ENCODE assay signal across 28 cellular contexts in genomic region chr1:832136-832535, GRCh38.
DNase-seq lines count a peak whose midpoint lies in the region; ATAC-seq, FAIRE-seq and TF ChIP-seq lines count a peak whose summit lies in the region.
"Had no signal": no experiment of that assay in that cellular context is flagged by ENCODE, and none has a peak within 500 bp of the region (broad histone marks: within the 10 kb centered on the region; RNA-seq: fewer than 3 reads in every experiment).

No MANE protein-coding gene starts in this region.

- peaks cover 24% of the 10 kb centered on the region for H3K36me3 Mint-ChIP-seq in osteocyte (ENCODE audit: unreplicated experiment)

- peaks cover 11 to 16% of the 10 kb centered on the region in 2 experiments; a peak in 4 of 5 replicates for H3K4me1 ChIP-seq in K562 (replicated peaks in 1 of 2; ENCODE audit: control insufficient read depth in 2 of 2, insufficient read depth in 2 of 2, low read length in 2 of 2)
- H3K4me1 ChIP-seq: SJSA1, testis had no signal

- CTCF ChIA-PET in K562 (lab: Yijun Ruan, JAX; ENCODE audit: low intra/inter-chr PET ratio): no interaction called here

- H3K9ac ChIP-seq in K562 (ENCODE audit: insufficient read depth in 1 of 2, low read depth in 2 of 2, low read length in 2 of 2): no peak overlapping the region

- TF ChIP-seq RAD21 in K562 (CRISPR knock-in tag; conservative IDR thresholded peaks at IDR 0.05 in 1 of 2, IDR thresholded peaks at IDR 0.05 in 1 of 2): no peak

- TF ChIP-seq CTCF in K562 (IDR thresholded peaks at IDR 0.05 in 2 of 3, conservative IDR thresholded peaks at IDR 0.05 in 1 of 3; ENCODE audit: insufficient read depth in 2 of 3, low read depth in 1 of 3, low read length in 3 of 3) (no peak), osteocyte (IDR thresholded peaks at IDR 0.05) (no peak)

- H3K79me2 ChIP-seq in K562 (ENCODE audit: control insufficient read depth, insufficient read depth, low read length): peaks cover 23% of the 10 kb centered on the region

- POLR2A ChIA-PET in K562 (lab: Yijun Ruan, JAX): interaction anchor here (0.6 kb wide), 1 partner anchor 278 kb away, joined by 4 read pairs; no protein-coding TSS in a partner anchor

- no peak overlapping the region for H2AFZ ChIP-seq in K562 (ENCODE audit: low read depth, low read length)

- no peak for ATAC-seq in K562
- ATAC-seq: stimulated activated naive CD8-positive, alpha-beta T cell treated with anti-CD3 and anti-CD28 coated beads, Interleukin-15, Interleukin-2, amounts not matched to agents 100 U/mL and 50 U/mL, for 24 hours had no signal

- no peak overlapping the region for H3K4me2 ChIP-seq in K562 (ENCODE audit: insufficient read depth, low read length)

- H3K9me3 Mint-ChIP-seq in osteocyte (ENCODE audit: unreplicated experiment): no peaks in the 10 kb centered on the region
- H3K9me3 Mint-ChIP-seq: activated CD4-positive, alpha-beta memory T cell treated with anti-CD3 and anti-CD28 coated beads, Interleukin-2, amount 10 ng/mL, durations not matched to agents 7 days and 5 days; activated naive CD4-positive, alpha-beta T cell treated with anti-CD3 and anti-CD28 coated beads, Interleukin-2, amount 10 ng/mL, durations not matched to agents 7 days and 5 days; CD4-positive, alpha-beta memory T cell; memory B cell had no signal

- no peak overlapping the region for H3K27ac ChIP-seq in K562 (ENCODE audit: extremely low read depth, low read depth, low read length)
- H3K27ac ChIP-seq: brain microvascular endothelial cell, SJSA1, skin epidermis, testis had no signal

- no peaks in the 10 kb centered on the region for H3K27me3 Mint-ChIP-seq in osteocyte (ENCODE audit: unreplicated experiment)
- H3K27me3 Mint-ChIP-seq: memory B cell, progenitor cell of endocrine pancreas had no signal

- no peak for FAIRE-seq in K562 (lab: Jason Lieb, UNC)
- FAIRE-seq: H54, TTC549 had no signal

- no peaks in the 10 kb centered on the region for H3K27me3 ChIP-seq in K562 (ENCODE audit: control insufficient read depth in 2 of 2, insufficient read depth in 2 of 2, low read length in 2 of 2)
- H3K27me3 ChIP-seq: brain microvascular endothelial cell, MG63, SJSA1, testis had no signal

- BruUV-seq in K562 (replicated peaks; lab: Mats Ljungman, UMichigan): no TSS peak

- no peak overlapping the region for H3K4me3 Mint-ChIP-seq in osteocyte (ENCODE audit: unreplicated experiment)
- H3K4me3 Mint-ChIP-seq: activated CD4-positive, alpha-beta memory T cell treated with anti-CD3 and anti-CD28 coated beads, Interleukin-2, amount 10 ng/mL, durations not matched to agents 7 days and 5 days; activated naive CD4-positive, alpha-beta T cell treated with anti-CD3 and anti-CD28 coated beads, Interleukin-2, amount 10 ng/mL, durations not matched to agents 7 days and 5 days; CD4-positive, alpha-beta memory T cell; memory B cell had no signal

- no peak overlapping the region for H3K4me3 ChIP-seq in K562
- H3K4me3 ChIP-seq: MG63, SJSA1, skin epidermis, testis had no signal

- H3K36me3 ChIP-seq in K562 (ENCODE audit: control insufficient read depth, insufficient read depth, low read length): peaks cover 33% of the 10 kb centered on the region; the same call in 2 of the 3 replicates
- H3K36me3 ChIP-seq: brain microvascular endothelial cell, MG63, SJSA1 had no signal

- H3K27ac Mint-ChIP-seq in osteocyte (ENCODE audit: unreplicated experiment): peak overlapping the region; percentile 69
- H3K27ac Mint-ChIP-seq: activated CD4-positive, alpha-beta memory T cell treated with anti-CD3 and anti-CD28 coated beads, Interleukin-2, amount 10 ng/mL, durations not matched to agents 7 days and 5 days; activated naive CD4-positive, alpha-beta T cell treated with anti-CD3 and anti-CD28 coated beads, Interleukin-2, amount 10 ng/mL, durations not matched to agents 7 days and 5 days; memory B cell had no signal

- intact Hi-C loops in K562 (cut with micrococcal nuclease): no loop called here

- H3K9me1 ChIP-seq in K562 (ENCODE audit: control insufficient read depth, insufficient read depth, low read length): no peaks in the 10 kb centered on the region

- TF ChIP-seq EP300 in K562 (IDR thresholded peaks at IDR 0.05; ENCODE audit: low read length): no peak

- no peaks in the 10 kb centered on the region for H3K9me3 ChIP-seq in K562 (replicated peaks; ENCODE audit: control insufficient read depth, insufficient read depth, low read depth, low read length)
- H3K9me3 ChIP-seq: MG63, SJSA1, testis had no signal

- H3K4me1 Mint-ChIP-seq in osteocyte (ENCODE audit: unreplicated experiment): peaks cover 14% of the 10 kb centered on the region

- DNase-seq in NCI-H2196 (lab: John Stamatoyannopoulos, UW; ENCODE audit: unreplicated experiment): peak; percentile 19
- DNase-seq in NCI-H2196 treated with DMSO at 0.1 percent for 48 hours (lab: John Stamatoyannopoulos, UW; ENCODE audit: unreplicated experiment): no peak
- peak; percentile 71 for DNase-seq in DMS79 treated with DMSO at 0.1 percent for 48 hours (lab: John Stamatoyannopoulos, UW)
- no peak for DNase-seq in K562 (ENCODE audit: extremely low read depth in 1 of 4, low spot score in 3 of 4)
- no peak for DNase-seq in osteocyte (ENCODE audit: extremely low spot score, unreplicated experiment)
- no peak for DNase-seq in G401 (ENCODE audit: low spot score)
- DNase-seq in activated CD4-positive, alpha-beta T cell treated with anti-CD3 and anti-CD28 coated beads for 4 hours: no peak
- DNase-seq in GOT3 (lab: John Stamatoyannopoulos, UW): no peak
- DNase-seq: activated CD4-positive, alpha-beta memory T cell treated with anti-CD3 and anti-CD28 coated beads, Interleukin-2, amount 10 ng/mL, durations not matched to agents 7 days and 5 days; activated CD4-positive, CD25-positive, alpha-beta regulatory T cell treated with anti-CD3 and anti-CD28 coated beads, Interleukin-2, amount 50 U/mL, for 72 hours; activated CD8-positive, alpha-beta memory T cell treated with anti-CD3 and anti-CD28 coated beads, Interleukin-2, amount 50 U/mL, for 48 hours; activated naive CD4-positive, alpha-beta T cell treated with anti-CD3 and anti-CD28 coated beads, Interleukin-2, amount 10 ng/mL, durations not matched to agents 7 days and 5 days; brain microvascular endothelial cell; CD4-positive, alpha-beta memory T cell; effector CD4-positive, alpha-beta T cell; MG63; NCI-H1105 treated with DMSO at 0.1 percent for 48 hours; NCI-H226; NCI-H69; stimulated activated naive CD8-positive, alpha-beta T cell treated with anti-CD3 and anti-CD28 coated beads, Interleukin-15, Interleukin-2, amounts not matched to agents 100 U/mL and 50 U/mL, for 24 hours; T-helper 1 cell; testis had no signal

- 80% methylated on average over 13 of the region's 13 CpGs for WGBS in K562 (ENCODE audit: insufficient coverage, low coverage, missing lambda C conversion rate)

- in situ Hi-C loops in K562 (cut with MboI): no loop called here
- in situ Hi-C loops in G401 (cut with HindIII; ENCODE audit: low sequenced_read_pairs): no loop called here

- TF ChIP-seq POLR2A in K562 (conservative IDR thresholded peaks at IDR 0.05): no peak

- peaks cover 5% of the 10 kb centered on the region; the same call in 1 of the 2 replicates for H4K20me1 ChIP-seq in K562 (replicated peaks; ENCODE audit: control insufficient read depth, insufficient read depth, low read length)

TF ChIP-seq in K562, 482 proteins besides CTCF, POLR2A, EP300 and RAD21:
- TF ChIP-seq ZBTB33 (CRISPR knock-in tag; IDR thresholded peaks at IDR 0.05): peak; percentile 69
- peak; percentile 50; the same call in 1 of the 2 replicates for TF ChIP-seq RFX1 (IDR thresholded peaks at IDR 0.05)
- no peak for TF ChIP-seq PHF20 (IDR thresholded peaks at IDR 0.05; ENCODE audit: partially characterized antibody)
TF ChIP-seq in K562: peak in this region for 2.

Comparison
In these comparisons a context has a peak if more than half of its experiments do, and no peak if none do; other contexts are left out.
1. DNase-seq: peak in NCI-H2196 (single experiment) and DMS79 treated with DMSO at 0.1 percent for 48 hours (single experiment); none in NCI-H2196 treated with DMSO at 0.1 percent for 48 hours (single experiment), K562 (0 of 4), osteocyte (single experiment), G401 (single experiment), activated CD4-positive, alpha-beta T cell treated with anti-CD3 and anti-CD28 coated beads for 4 hours (0 of 2) and GOT3 (single experiment).